In genomic region chr18:56921888-56922480, GRCh38 we compare ENCODE assay signal across 13 cellular contexts.
DNase-seq lines count a peak whose midpoint lies in the region; ATAC-seq and TF ChIP-seq lines count a peak whose summit lies in the region.
"Had no signal": no experiment of that assay in that cellular context is flagged by ENCODE, and none has a peak within 500 bp of the region (broad histone marks: within the 10 kb centered on the region; RNA-seq: fewer than 3 reads in every experiment).

No MANE protein-coding gene starts in this region.

- ATAC-seq in Right ventricle myocardium inferior, result peak; percentile 52
- ATAC-seq in HG02571 (IDR thresholded peaks at IDR 0.05; ENCODE audit: unreplicated experiment), result peak; percentile 84
- ATAC-seq in HG03442 (IDR thresholded peaks at IDR 0.05; ENCODE audit: unreplicated experiment), result peak; percentile 77
- peak; percentile 78 for ATAC-seq in stimulated activated effector memory CD8-positive, alpha-beta T cell treated with anti-CD3 and anti-CD28 coated beads, Interleukin-12 subunit alpha, Interleukin-12 subunit beta, amount 100 ng/mL, for 72 hours
- no peak for ATAC-seq in lower lobe of right lung

- no peaks in the 10 kb centered on the region for H3K9me3 ChIP-seq in ascending aorta
- H3K9me3 ChIP-seq in lower lobe of right lung, result no peaks in the 10 kb centered on the region

- H3K36me3 ChIP-seq in ascending aorta, result peaks cover 0 to 3% of the 10 kb centered on the region in 2 donors
- no peaks in the 10 kb centered on the region for H3K36me3 ChIP-seq in lower lobe of right lung

- intact Hi-C loops in Right ventricle myocardium inferior (cut with DNase I) (no loop called here), cardiac septum (cut with DNase I) (no loop called here), ascending aorta (cut with DNase I) (no loop called here), lower lobe of right lung (cut with DNase I) (no loop called here)

- no peak overlapping the region for H3K4me3 Mint-ChIP-seq in stimulated activated effector memory CD8-positive, alpha-beta T cell treated with anti-CD3 and anti-CD28 coated beads, Interleukin-12 subunit alpha, Interleukin-12 subunit beta, amount 100 ng/mL, for 72 hours

- H3K4me3 ChIP-seq in ascending aorta (no peak overlapping the region), lower lobe of right lung (no peak overlapping the region)
- H3K4me3 ChIP-seq: smooth muscle cell had no signal

- H3K4me1 Mint-ChIP-seq in stimulated activated effector memory CD8-positive, alpha-beta T cell treated with anti-CD3 and anti-CD28 coated beads, Interleukin-12 subunit alpha, Interleukin-12 subunit beta, amount 100 ng/mL, for 72 hours, result peaks cover 7% of the 10 kb centered on the region

- no peaks in the 10 kb centered on the region for H3K9me3 Mint-ChIP-seq in stimulated activated effector memory CD8-positive, alpha-beta T cell treated with anti-CD3 and anti-CD28 coated beads, Interleukin-12 subunit alpha, Interleukin-12 subunit beta, amount 100 ng/mL, for 72 hours

- TF ChIP-seq CTCF in ascending aorta (IDR thresholded peaks at IDR 0.05), result no peak
- TF ChIP-seq CTCF in lower lobe of right lung (IDR thresholded peaks at IDR 0.05), result no peak

- DNase-seq in Right ventricle myocardium inferior (ENCODE audit: missing footprints), result no peak
- DNase-seq in cardiac septum (ENCODE audit: low spot score), result no peak
- DNase-seq in stimulated activated effector memory CD8-positive, alpha-beta T cell treated with anti-CD3 and anti-CD28 coated beads, Interleukin-12 subunit alpha, Interleukin-12 subunit beta, amount 100 ng/mL, for 72 hours (ENCODE audit: low spot score in 2 of 2), result no peak
- DNase-seq in ascending aorta (ENCODE audit: low spot score in 2 of 2), result no peak
- DNase-seq in NCI-H1105 (lab: John Stamatoyannopoulos, UW), result no peak
- no peak for DNase-seq in lower lobe of right lung
- DNase-seq: activated CD4-positive, CD25-positive, alpha-beta regulatory T cell; Calu3; caudate nucleus; stimulated activated CD8-positive, alpha-beta memory T cell treated with anti-CD3 and anti-CD28 coated beads, Interleukin-4, amount 100 ng/mL, for 48 hours had no signal

- H3K27ac Mint-ChIP-seq in stimulated activated effector memory CD8-positive, alpha-beta T cell treated with anti-CD3 and anti-CD28 coated beads, Interleukin-12 subunit alpha, Interleukin-12 subunit beta, amount 100 ng/mL, for 72 hours, result no peak overlapping the region

- no peaks in the 10 kb centered on the region for H3K36me3 Mint-ChIP-seq in stimulated activated effector memory CD8-positive, alpha-beta T cell treated with anti-CD3 and anti-CD28 coated beads, Interleukin-12 subunit alpha, Interleukin-12 subunit beta, amount 100 ng/mL, for 72 hours

- no peaks in the 10 kb centered on the region for H3K4me1 ChIP-seq in ascending aorta
- no peaks in the 10 kb centered on the region for H3K4me1 ChIP-seq in lower lobe of right lung

- H3K27me3 ChIP-seq in ascending aorta (no peaks in the 10 kb centered on the region), lower lobe of right lung (ENCODE audit: low read depth) (no peaks in the 10 kb centered on the region)

- H3K27ac ChIP-seq in ascending aorta, result no peak overlapping the region
- H3K27ac ChIP-seq in lower lobe of right lung, result no peak overlapping the region

Comparison
In these comparisons a context has a peak if more than half of its experiments do, and no peak if none do; other contexts are left out.
1. ATAC-seq: peak in Right ventricle myocardium inferior (single experiment), HG02571 (single experiment), HG03442 (single experiment) and stimulated activated effector memory CD8-positive, alpha-beta T cell treated with anti-CD3 and anti-CD28 coated beads, Interleukin-12 subunit alpha, Interleukin-12 subunit beta, amount 100 ng/mL, for 72 hours (single experiment); none in lower lobe of right lung (0 of 2).